1 cellular context compared by ENCODE assay signal in the genomic region with DNA sequence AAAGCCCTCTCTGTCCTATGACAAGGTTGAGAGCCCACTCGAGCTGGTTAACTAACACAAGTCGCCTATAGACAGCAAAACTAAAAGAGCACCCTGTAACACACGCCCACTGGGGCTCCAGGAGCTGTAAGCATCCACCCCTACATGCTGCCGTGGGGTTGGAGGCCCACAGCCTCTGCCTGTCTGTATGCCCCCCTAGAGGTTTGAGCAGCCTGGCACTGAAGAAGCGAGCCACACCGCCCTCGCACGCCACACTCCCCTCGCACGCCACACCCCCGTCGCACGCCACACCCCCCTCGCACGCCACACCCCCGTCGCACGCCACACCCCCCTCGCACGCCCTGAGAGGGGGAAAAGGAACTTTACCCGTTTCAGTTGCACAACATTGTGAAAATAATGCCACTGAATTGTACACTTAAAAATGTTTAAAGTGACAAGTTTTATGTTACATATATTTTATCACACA.
TF ChIP-seq lines count a peak whose summit lies in the region.

No MANE protein-coding gene starts in this region.

TF ChIP-seq in K562, 482 proteins besides CTCF, POLR2A, EP300 and RAD21 (continues in another document):
- TF ChIP-seq FOXK2 (conservative IDR thresholded peaks at IDR 0.05 in 1 of 2, IDR thresholded peaks at IDR 0.05 in 1 of 2; ENCODE audit: low read depth in 2 of 2) (0 out of 4 replicates have a peak, but pooled peaks of 1 of the 2 experiments have one; percentile 10), NFATC3 (IDR thresholded peaks at IDR 0.05) (no peak), EGR1 (conservative IDR thresholded peaks at IDR 0.05) (peak; percentile 72), CEBPG (CRISPR knock-in tag; IDR thresholded peaks at IDR 0.05) (peak; percentile 78; the same call in 1 of the 2 replicates), CEBPG (tag; conservative IDR thresholded peaks at IDR 0.05 in 1 of 2, IDR thresholded peaks at IDR 0.05 in 1 of 2) (peak; percentile 64 to 72; a peak in 3 of 4 replicates), BHLHE40 (IDR thresholded peaks at IDR 0.05; ENCODE audit: low read length) (peak; percentile 36; the same call in 1 of the 2 replicates), MYC (IDR thresholded peaks at IDR 0.05; ENCODE audit: low read depth, low read length) (0 out of 2 replicates have a peak, but pooled peaks have one; percentile 37), MYC (CRISPR knock-in tag; IDR thresholded peaks at IDR 0.05; ENCODE audit: borderline replicate concordance, low read depth) (no peak), HMBOX1 (IDR thresholded peaks at IDR 0.05) (0 out of 2 replicates have a peak, but pooled peaks have one; percentile 14), HDAC1 (IDR thresholded peaks at IDR 0.05) (peak in 1 of 2 experiments; percentile 75; a peak in 2 of 4 replicates), ZBTB7A (IDR thresholded peaks at IDR 0.05; ENCODE audit: borderline replicate concordance, control insufficient read depth, low read depth, low read length) (peak; percentile 20; the same call in 1 of the 2 replicates), SP1 (CRISPR knock-in tag; IDR thresholded peaks at IDR 0.05) (peak; percentile 67), ZNF174 (CRISPR knock-in tag; IDR thresholded peaks at IDR 0.05) (no peak), NRF1 (conservative IDR thresholded peaks at IDR 0.05 in 1 of 2, IDR thresholded peaks at IDR 0.05 in 1 of 2) (peak; percentile 33 to 45; a peak in 3 of 4 replicates), SIN3B (IDR thresholded peaks at IDR 0.05; ENCODE audit: low read depth) (no peak), KLF13 (tag; IDR thresholded peaks at IDR 0.05; ENCODE audit: borderline replicate concordance, low read depth) (peak; percentile 67; the same call in 1 of the 2 replicates), CEBPB (tag; IDR thresholded peaks at IDR 0.05) (peak; percentile 88), SAP30 (IDR thresholded peaks at IDR 0.05; ENCODE audit: borderline replicate concordance, insufficient read depth, low read depth, low read length, poor library complexity, severe bottlenecking) (peak; percentile 55), THRAP3 (IDR thresholded peaks at IDR 0.05; ENCODE audit: borderline replicate concordance) (no peak), E2F6 (IDR thresholded peaks at IDR 0.05; ENCODE audit: borderline replicate concordance in 1 of 2, extremely low read depth in 1 of 2, insufficient read depth in 1 of 2, insufficient read length in 1 of 2, low read depth in 1 of 2, low read length in 1 of 2, poor library complexity in 1 of 2, severe bottlenecking in 1 of 2) (peak in 1 of 2 experiments; percentile 30), MXI1 (IDR thresholded peaks at IDR 0.05; ENCODE audit: low read depth, low read length) (peak; percentile 77; the same call in 1 of the 2 replicates), E2F3 (CRISPR knock-in tag; IDR thresholded peaks at IDR 0.05) (0 out of 2 replicates have a peak, but pooled peaks have one; percentile 42), ZNF511 (CRISPR knock-in tag; IDR thresholded peaks at IDR 0.05) (no peak), SIN3A (IDR thresholded peaks at IDR 0.05; ENCODE audit: borderline replicate concordance in 2 of 2, control insufficient read depth in 1 of 2, low read depth in 2 of 2, low read length in 2 of 2) (peak; percentile 59 to 82; a peak in 3 of 4 replicates), KAT7 (CRISPR knock-in tag; IDR thresholded peaks at IDR 0.05; ENCODE audit: borderline replicate concordance) (no peak), RB1 (IDR thresholded peaks at IDR 0.05; ENCODE audit: low read depth) (0 out of 2 replicates have a peak, but pooled peaks have one; percentile 31), CREM (IDR thresholded peaks at IDR 0.05; ENCODE audit: low read depth) (peak; percentile 68), CXXC5 (CRISPR knock-in tag; IDR thresholded peaks at IDR 0.05) (no peak), HEY1 (CRISPR knock-in tag; IDR thresholded peaks at IDR 0.05; ENCODE audit: borderline replicate concordance) (no peak), MTA3 (IDR thresholded peaks at IDR 0.05; ENCODE audit: borderline replicate concordance) (peak; percentile 32; the same call in 1 of the 2 replicates), ATF1 (CRISPR knock-in tag; IDR thresholded peaks at IDR 0.05) (no peak), ATF1 (tag; IDR thresholded peaks at IDR 0.05) (0 out of 2 replicates have a peak, but pooled peaks have one; percentile 15), ZNF212 (CRISPR knock-in tag; IDR thresholded peaks at IDR 0.05) (no peak)
- TF ChIP-seq, protein P1, sequence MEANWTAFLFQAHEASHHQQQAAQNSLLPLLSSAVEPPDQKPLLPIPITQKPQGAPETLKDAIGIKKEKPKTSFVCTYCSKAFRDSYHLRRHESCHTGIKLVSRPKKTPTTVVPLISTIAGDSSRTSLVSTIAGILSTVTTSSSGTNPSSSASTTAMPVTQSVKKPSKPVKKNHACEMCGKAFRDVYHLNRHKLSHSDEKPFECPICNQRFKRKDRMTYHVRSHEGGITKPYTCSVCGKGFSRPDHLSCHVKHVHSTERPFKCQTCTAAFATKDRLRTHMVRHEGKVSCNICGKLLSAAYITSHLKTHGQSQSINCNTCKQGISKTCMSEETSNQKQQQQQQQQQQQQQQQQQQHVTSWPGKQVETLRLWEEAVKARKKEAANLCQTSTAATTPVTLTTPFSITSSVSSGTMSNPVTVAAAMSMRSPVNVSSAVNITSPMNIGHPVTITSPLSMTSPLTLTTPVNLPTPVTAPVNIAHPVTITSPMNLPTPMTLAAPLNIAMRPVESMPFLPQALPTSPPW (CRISPR knock-in tag; IDR thresholded peaks at IDR 0.05): peak; percentile 71
- TF ChIP-seq, protein P2, sequence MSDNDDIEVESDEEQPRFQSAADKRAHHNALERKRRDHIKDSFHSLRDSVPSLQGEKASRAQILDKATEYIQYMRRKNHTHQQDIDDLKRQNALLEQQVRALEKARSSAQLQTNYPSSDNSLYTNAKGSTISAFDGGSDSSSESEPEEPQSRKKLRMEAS (CRISPR knock-in tag; IDR thresholded peaks at IDR 0.05): peak; percentile 62; the same call in 1 of the 2 replicates
- TF ChIP-seq, protein P3, sequence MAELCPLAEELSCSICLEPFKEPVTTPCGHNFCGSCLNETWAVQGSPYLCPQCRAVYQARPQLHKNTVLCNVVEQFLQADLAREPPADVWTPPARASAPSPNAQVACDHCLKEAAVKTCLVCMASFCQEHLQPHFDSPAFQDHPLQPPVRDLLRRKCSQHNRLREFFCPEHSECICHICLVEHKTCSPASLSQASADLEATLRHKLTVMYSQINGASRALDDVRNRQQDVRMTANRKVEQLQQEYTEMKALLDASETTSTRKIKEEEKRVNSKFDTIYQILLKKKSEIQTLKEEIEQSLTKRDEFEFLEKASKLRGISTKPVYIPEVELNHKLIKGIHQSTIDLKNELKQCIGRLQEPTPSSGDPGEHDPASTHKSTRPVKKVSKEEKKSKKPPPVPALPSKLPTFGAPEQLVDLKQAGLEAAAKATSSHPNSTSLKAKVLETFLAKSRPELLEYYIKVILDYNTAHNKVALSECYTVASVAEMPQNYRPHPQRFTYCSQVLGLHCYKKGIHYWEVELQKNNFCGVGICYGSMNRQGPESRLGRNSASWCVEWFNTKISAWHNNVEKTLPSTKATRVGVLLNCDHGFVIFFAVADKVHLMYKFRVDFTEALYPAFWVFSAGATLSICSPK (IDR thresholded peaks at IDR 0.05; ENCODE audit: borderline replicate concordance): no peak
- TF ChIP-seq, protein P4, sequence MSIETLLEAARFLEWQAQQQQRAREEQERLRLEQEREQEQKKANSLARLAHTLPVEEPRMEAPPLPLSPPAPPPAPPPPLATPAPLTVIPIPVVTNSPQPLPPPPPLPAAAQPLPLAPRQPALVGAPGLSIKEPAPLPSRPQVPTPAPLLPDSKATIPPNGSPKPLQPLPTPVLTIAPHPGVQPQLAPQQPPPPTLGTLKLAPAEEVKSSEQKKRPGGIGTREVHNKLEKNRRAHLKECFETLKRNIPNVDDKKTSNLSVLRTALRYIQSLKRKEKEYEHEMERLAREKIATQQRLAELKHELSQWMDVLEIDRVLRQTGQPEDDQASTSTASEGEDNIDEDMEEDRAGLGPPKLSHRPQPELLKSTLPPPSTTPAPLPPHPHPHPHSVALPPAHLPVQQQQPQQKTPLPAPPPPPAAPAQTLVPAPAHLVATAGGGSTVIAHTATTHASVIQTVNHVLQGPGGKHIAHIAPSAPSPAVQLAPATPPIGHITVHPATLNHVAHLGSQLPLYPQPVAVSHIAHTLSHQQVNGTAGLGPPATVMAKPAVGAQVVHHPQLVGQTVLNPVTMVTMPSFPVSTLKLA (conservative IDR thresholded peaks at IDR 0.05): peak; percentile 73 to 86
- TF ChIP-seq, protein P5, sequence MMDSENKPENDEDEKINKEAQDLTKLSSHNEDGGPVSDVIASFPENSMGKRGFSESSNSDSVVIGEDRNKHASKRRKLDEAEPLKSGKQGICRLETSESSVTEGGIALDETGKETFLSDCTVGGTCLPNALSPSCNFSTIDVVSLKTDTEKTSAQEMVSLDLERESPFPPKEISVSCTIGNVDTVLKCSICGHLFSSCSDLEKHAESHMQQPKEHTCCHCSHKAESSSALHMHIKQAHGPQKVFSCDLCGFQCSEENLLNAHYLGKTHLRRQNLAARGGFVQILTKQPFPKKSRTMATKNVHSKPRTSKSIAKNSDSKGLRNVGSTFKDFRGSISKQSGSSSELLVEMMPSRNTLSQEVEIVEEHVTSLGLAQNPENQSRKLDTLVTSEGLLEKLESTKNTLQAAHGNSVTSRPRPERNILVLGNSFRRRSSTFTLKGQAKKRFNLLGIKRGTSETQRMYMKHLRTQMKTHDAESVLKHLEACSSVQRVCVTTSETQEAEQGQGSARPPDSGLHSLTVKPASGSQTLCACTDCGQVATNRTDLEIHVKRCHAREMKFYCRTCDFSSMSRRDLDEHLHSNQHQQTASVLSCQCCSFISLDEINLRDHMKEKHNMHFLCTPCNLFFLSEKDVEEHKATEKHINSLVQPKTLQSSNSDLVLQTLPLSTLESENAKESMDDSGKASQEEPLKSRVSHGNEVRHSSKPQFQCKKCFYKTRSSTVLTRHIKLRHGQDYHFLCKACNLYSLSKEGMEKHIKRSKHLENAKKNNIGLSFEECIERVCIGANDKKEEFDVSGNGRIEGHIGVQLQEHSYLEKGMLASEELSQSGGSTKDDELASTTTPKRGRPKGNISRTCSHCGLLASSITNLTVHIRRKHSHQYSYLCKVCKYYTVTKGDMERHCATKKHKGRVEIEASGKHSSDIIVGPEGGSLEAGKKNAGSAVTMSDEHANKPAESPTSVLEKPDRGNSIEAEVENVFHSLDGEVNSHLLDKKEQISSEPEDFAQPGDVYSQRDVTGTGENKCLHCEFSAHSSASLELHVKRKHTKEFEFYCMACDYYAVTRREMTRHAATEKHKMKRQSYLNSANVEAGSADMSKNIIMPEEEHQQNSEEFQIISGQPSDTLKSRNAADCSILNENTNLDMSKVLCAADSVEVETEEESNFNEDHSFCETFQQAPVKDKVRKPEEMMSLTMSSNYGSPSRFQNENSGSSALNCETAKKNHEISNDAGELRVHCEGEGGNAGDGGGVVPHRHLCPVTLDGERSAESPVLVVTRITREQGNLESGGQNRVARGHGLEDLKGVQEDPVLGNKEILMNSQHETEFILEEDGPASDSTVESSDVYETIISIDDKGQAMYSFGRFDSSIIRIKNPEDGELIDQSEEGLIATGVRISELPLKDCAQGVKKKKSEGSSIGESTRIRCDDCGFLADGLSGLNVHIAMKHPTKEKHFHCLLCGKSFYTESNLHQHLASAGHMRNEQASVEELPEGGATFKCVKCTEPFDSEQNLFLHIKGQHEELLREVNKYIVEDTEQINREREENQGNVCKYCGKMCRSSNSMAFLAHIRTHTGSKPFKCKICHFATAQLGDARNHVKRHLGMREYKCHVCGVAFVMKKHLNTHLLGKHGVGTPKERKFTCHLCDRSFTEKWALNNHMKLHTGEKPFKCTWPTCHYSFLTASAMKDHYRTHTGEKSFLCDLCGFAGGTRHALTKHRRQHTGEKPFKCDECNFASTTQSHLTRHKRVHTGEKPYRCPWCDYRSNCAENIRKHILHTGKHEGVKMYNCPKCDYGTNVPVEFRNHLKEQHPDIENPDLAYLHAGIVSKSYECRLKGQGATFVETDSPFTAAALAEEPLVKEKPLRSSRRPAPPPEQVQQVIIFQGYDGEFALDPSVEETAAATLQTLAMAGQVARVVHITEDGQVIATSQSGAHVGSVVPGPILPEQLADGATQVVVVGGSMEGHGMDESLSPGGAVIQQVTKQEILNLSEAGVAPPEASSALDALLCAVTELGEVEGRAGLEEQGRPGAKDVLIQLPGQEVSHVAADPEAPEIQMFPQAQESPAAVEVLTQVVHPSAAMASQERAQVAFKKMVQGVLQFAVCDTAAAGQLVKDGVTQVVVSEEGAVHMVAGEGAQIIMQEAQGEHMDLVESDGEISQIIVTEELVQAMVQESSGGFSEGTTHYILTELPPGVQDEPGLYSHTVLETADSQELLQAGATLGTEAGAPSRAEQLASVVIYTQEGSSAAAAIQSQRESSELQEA (IDR thresholded peaks at IDR 0.05; ENCODE audit: low read depth): no peak
- TF ChIP-seq, protein P6, sequence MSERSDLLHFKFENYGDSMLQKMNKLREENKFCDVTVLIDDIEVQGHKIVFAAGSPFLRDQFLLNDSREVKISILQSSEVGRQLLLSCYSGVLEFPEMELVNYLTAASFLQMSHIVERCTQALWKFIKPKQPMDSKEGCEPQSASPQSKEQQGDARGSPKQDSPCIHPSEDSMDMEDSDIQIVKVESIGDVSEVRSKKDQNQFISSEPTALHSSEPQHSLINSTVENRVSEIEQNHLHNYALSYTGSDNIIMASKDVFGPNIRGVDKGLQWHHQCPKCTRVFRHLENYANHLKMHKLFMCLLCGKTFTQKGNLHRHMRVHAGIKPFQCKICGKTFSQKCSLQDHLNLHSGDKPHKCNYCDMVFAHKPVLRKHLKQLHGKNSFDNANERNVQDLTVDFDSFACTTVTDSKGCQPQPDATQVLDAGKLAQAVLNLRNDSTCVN (CRISPR knock-in tag; IDR thresholded peaks at IDR 0.05): no peak
